Comparison of ENCODE assay signal across 18 cellular contexts in genomic region chr5:102591650-102592049, GRCh38.
DNase-seq lines count a peak whose midpoint lies in the region; ATAC-seq and TF ChIP-seq lines count a peak whose summit lies in the region.
"Had no signal": no experiment of that assay in that cellular context is flagged by ENCODE, and none has a peak within 500 bp of the region (broad histone marks: within the 10 kb centered on the region; RNA-seq: fewer than 3 reads in every experiment).

No MANE protein-coding gene starts in this region.

- H3K36me3 ChIP-seq in osteoblast (ENCODE audit: insufficient read depth, low read length), result no peaks in the 10 kb centered on the region
- H3K36me3 ChIP-seq: uterus had no signal

- TF ChIP-seq CTCF in osteoblast (IDR thresholded peaks at IDR 0.05; ENCODE audit: extremely low read depth, low read depth, low read length), result no peak

- H3K4me1 Mint-ChIP-seq in activated CD4-positive, alpha-beta T cell treated with anti-CD3 and anti-CD28 coated beads for 36 hours, result peaks cover 23% of the 10 kb centered on the region

- intact Hi-C loops in activated CD4-positive, alpha-beta T cell treated with anti-CD3 and anti-CD28 coated beads for 36 hours (cut with DNase I, micrococcal nuclease), result no loop called here

- peaks cover 7% of the 10 kb centered on the region for H3K27me3 Mint-ChIP-seq in activated CD4-positive, alpha-beta T cell treated with anti-CD3 and anti-CD28 coated beads for 36 hours
- H3K27me3 Mint-ChIP-seq: brain had no signal

- DNase-seq in activated CD4-positive, alpha-beta T cell treated with anti-CD3 and anti-CD28 coated beads for 36 hours, result peak; percentile 12
- no peak for DNase-seq in activated CD4-positive, alpha-beta T cell treated with anti-CD3 and anti-CD28 coated beads, Interleukin-2, amount 50 U/mL, for 4 hours
- DNase-seq in osteoblast (ENCODE audit: insufficient read length, low spot score, missing footprints), result no peak
- no peak for DNase-seq in NAMALWA (ENCODE audit: low spot score)
- DNase-seq in left lobe of liver (ENCODE audit: low spot score), result no peak
- DNase-seq: 8988T; activated T-cell treated with anti-CD3 and anti-CD28 coated beads, Interleukin-2, amount 50 U/mL, for 1 hour; DMS153; NCI-H2081 treated with DMSO at 0.1 percent for 48 hours; right cardiac atrium; T-helper 9 cell; uterus had no signal

- CTCF ChIA-PET in activated CD4-positive, alpha-beta T cell treated with anti-CD3 and anti-CD28 coated beads for 36 hours (lab: Charles Lee), result interaction anchor here (0.7 kb wide), 1 partner anchor 30 kb away, joined by 3 read pairs; no protein-coding TSS in a partner anchor

- H3K27me3 ChIP-seq in osteoblast (ENCODE audit: insufficient read depth, low read length), result no peaks in the 10 kb centered on the region
- H3K27me3 ChIP-seq: uterus had no signal

- no peaks in the 10 kb centered on the region for H3K9me3 ChIP-seq in osteoblast (ENCODE audit: low read depth, low read length)
- H3K9me3 ChIP-seq: uterus had no signal

- peak; percentile 88 for ATAC-seq in activated CD4-positive, alpha-beta T cell treated with anti-CD3 and anti-CD28 coated beads for 36 hours
- ATAC-seq in GM21360 (IDR thresholded peaks at IDR 0.05; ENCODE audit: unreplicated experiment) (peak; percentile 84), HG02970 (IDR thresholded peaks at IDR 0.05; ENCODE audit: low FRiP score, unreplicated experiment) (peak; percentile 84), HG03575 (IDR thresholded peaks at IDR 0.05; ENCODE audit: extremely low read depth, insufficient number of reproducible peaks, low FRiP score, unreplicated experiment) (peak; percentile 80), left lobe of liver (no peak)
- ATAC-seq: Panc1, right cardiac atrium had no signal

- H3K4me1 ChIP-seq in osteoblast (ENCODE audit: insufficient read depth, low read length), result no peaks in the 10 kb centered on the region
- H3K4me1 ChIP-seq: uterus had no signal

- H3K36me3 Mint-ChIP-seq in activated CD4-positive, alpha-beta T cell treated with anti-CD3 and anti-CD28 coated beads for 36 hours (ENCODE audit: low read depth), result no peaks in the 10 kb centered on the region
- H3K36me3 Mint-ChIP-seq: brain had no signal

- H3K79me2 ChIP-seq in osteoblast (ENCODE audit: insufficient read depth, low read length), result no peaks in the 10 kb centered on the region

- no peaks in the 10 kb centered on the region for H4K20me1 ChIP-seq in osteoblast (ENCODE audit: insufficient read depth, low read length)

- H3K9me3 Mint-ChIP-seq in activated CD4-positive, alpha-beta T cell treated with anti-CD3 and anti-CD28 coated beads for 36 hours (ENCODE audit: low read depth), result peaks cover 4% of the 10 kb centered on the region

- no peak overlapping the region for H3K27ac ChIP-seq in osteoblast (ENCODE audit: low read depth, low read length)
- H3K27ac ChIP-seq: epithelial cell of prostate, uterus had no signal

- no peak overlapping the region for H3K4me3 ChIP-seq in osteoblast (ENCODE audit: insufficient read depth, low read length)
- H3K4me3 ChIP-seq: uterus had no signal

- no peak overlapping the region for H3K4me2 ChIP-seq in osteoblast (ENCODE audit: insufficient read depth, low read length)

- no peak overlapping the region for H3K4me3 Mint-ChIP-seq in activated CD4-positive, alpha-beta T cell treated with anti-CD3 and anti-CD28 coated beads for 36 hours
- H3K4me3 Mint-ChIP-seq: brain had no signal

- no peak overlapping the region for H3K27ac Mint-ChIP-seq in activated CD4-positive, alpha-beta T cell treated with anti-CD3 and anti-CD28 coated beads for 36 hours
- H3K27ac Mint-ChIP-seq: brain had no signal

- POLR2A ChIA-PET in activated CD4-positive, alpha-beta T cell treated with anti-CD3 and anti-CD28 coated beads for 36 hours (lab: Charles Lee), result no interaction called here

- no peak overlapping the region for H2AFZ ChIP-seq in osteoblast (ENCODE audit: low read length)
